2 cellular contexts compared by ENCODE assay signal in genomic region chr12:75721790-75722189, GRCh38.
TF ChIP-seq lines count a peak whose summit lies in the region.

No MANE protein-coding gene starts in this region.

TF ChIP-seq in endothelial cell of umbilical vein, 7 proteins besides CTCF, POLR2A, EP300 and RAD21 (continued from another document):
- no peak for TF ChIP-seq GATA2 (IDR thresholded peaks at IDR 0.05; ENCODE audit: insufficient read depth, insufficient read length, low read depth, low read length)
- no peak for TF ChIP-seq EZH2 (IDR thresholded peaks at IDR 0.05; ENCODE audit: borderline replicate concordance, low read depth, low read length, severe bottlenecking)
- no peak for TF ChIP-seq POLR2AphosphoS5 (IDR thresholded peaks at IDR 0.05; ENCODE audit: insufficient read depth, low read depth, low read length)
- TF ChIP-seq JUN (IDR thresholded peaks at IDR 0.05; ENCODE audit: borderline replicate concordance, insufficient read depth, insufficient read length, low read depth): no peak
- TF ChIP-seq MAX (IDR thresholded peaks at IDR 0.05; ENCODE audit: insufficient read depth, insufficient read length): no peak

TF ChIP-seq in GM12891, 5 proteins besides CTCF, POLR2A, EP300 and RAD21 (continued from another document):
- no peak for TF ChIP-seq PAX5 (IDR thresholded peaks at IDR 0.05; ENCODE audit: insufficient read depth, low read length, severe bottlenecking)
- no peak for TF ChIP-seq TAF1 (IDR thresholded peaks at IDR 0.05; ENCODE audit: low read depth, low read length)
